ENCODE assay signal across 24 cellular contexts in genomic region chr16:56260378-56260987, GRCh38.
DNase-seq lines count a peak whose midpoint lies in the region; ATAC-seq and TF ChIP-seq lines count a peak whose summit lies in the region.
"Had no signal": no experiment of that assay in that cellular context is flagged by ENCODE, and none has a peak within 500 bp of the region (broad histone marks: within the 10 kb centered on the region; RNA-seq: fewer than 3 reads in every experiment).

No MANE protein-coding gene starts in this region.

- peak overlapping the region; percentile 46 to 89 (median 81) for H3K27ac ChIP-seq in transverse colon
- H3K27ac ChIP-seq: cardiac muscle cell, neutrophil, SJCRH30, thyroid gland had no signal

- ATAC-seq in activated CD8-positive, alpha-beta memory T cell treated with anti-CD3 and anti-CD28 coated beads, Interleukin-2, amount 10 ng/mL, durations not matched to agents 7 days and 5 days: no peak
- ATAC-seq in central memory CD8-positive, alpha-beta T cell (replicated peaks; ENCODE audit: extremely low read depth, poor library complexity, severe bottlenecking): no peak
- ATAC-seq: activated T-cell treated with anti-CD3 and anti-CD28 coated beads, Interleukin-2, amount 50 U/mL, for 4 hours; stimulated activated memory B cell treated with anti-CD40 and anti-IgM and Interleukin-4, amounts not matched to agents 10 μg/mL and 1 μg/mL and 100 μg/mL, for 72 hours had no signal

- intact Hi-C loops in transverse colon (cut with DNase I; ENCODE audit: low total_unique reads): no loop called here
- intact Hi-C loops in activated CD4-positive, alpha-beta memory T cell treated with anti-CD3 and anti-CD28 coated beads for 36 hours (cut with micrococcal nuclease): loop anchor here (5.0 kb wide), 1 partner anchor 58 kb away; no protein-coding TSS in a partner anchor

- H3K36me3 ChIP-seq in transverse colon: no peaks in the 10 kb centered on the region
- H3K36me3 ChIP-seq: cardiac muscle cell, neutrophil, SJCRH30, thyroid gland had no signal

- TF ChIP-seq CTCF in nephron (IDR thresholded peaks at IDR 0.05; ENCODE audit: unreplicated experiment in 3 of 3) (no peak), transverse colon (IDR thresholded peaks at IDR 0.05) (no peak), chondrocyte (IDR thresholded peaks at IDR 0.05) (no peak)

- POLR2A ChIA-PET in activated CD4-positive, alpha-beta memory T cell treated with anti-CD3 and anti-CD28 coated beads for 36 hours (lab: Charles Lee): no interaction called here

- peaks cover 2% of the 10 kb centered on the region for H3K27me3 Mint-ChIP-seq in activated CD8-positive, alpha-beta memory T cell treated with anti-CD3 and anti-CD28 coated beads, Interleukin-2, amount 10 ng/mL, durations not matched to agents 7 days and 5 days
- no peaks in the 10 kb centered on the region for H3K27me3 Mint-ChIP-seq in central memory CD8-positive, alpha-beta T cell
- H3K27me3 Mint-ChIP-seq in nephron (ENCODE audit: low read depth) (peaks cover 6% of the 10 kb centered on the region), chondrocyte (ENCODE audit: low read depth) (peaks cover 1% of the 10 kb centered on the region)
- no peaks in the 10 kb centered on the region for H3K27me3 Mint-ChIP-seq in activated CD4-positive, alpha-beta memory T cell treated with anti-CD3 and anti-CD28 coated beads for 36 hours
- H3K27me3 Mint-ChIP-seq: progenitor cell of endocrine pancreas had no signal

- no peaks in the 10 kb centered on the region for H3K27me3 ChIP-seq in transverse colon
- H3K27me3 ChIP-seq: cardiac muscle cell, SJCRH30, thyroid gland had no signal

- peaks cover 0 to 54% (median 11%) of the 10 kb centered on the region in 4 donors for H3K4me1 ChIP-seq in transverse colon
- H3K4me1 ChIP-seq: SJCRH30 had no signal

- TF ChIP-seq EP300 in transverse colon (IDR thresholded peaks at IDR 0.05; ENCODE audit: low read depth): no peak

- WGBS in transverse colon (ENCODE audit: low coverage in 1 of 2), 2 donors: 75% methylated on average over 10 of the region's 10 CpGs; no CpG with 5 or more reads in 1 of the 2 donors

- H3K9me3 Mint-ChIP-seq in activated CD8-positive, alpha-beta memory T cell treated with anti-CD3 and anti-CD28 coated beads, Interleukin-2, amount 10 ng/mL, durations not matched to agents 7 days and 5 days (ENCODE audit: low read depth): no peaks in the 10 kb centered on the region
- H3K9me3 Mint-ChIP-seq in central memory CD8-positive, alpha-beta T cell: no peaks in the 10 kb centered on the region
- no peaks in the 10 kb centered on the region for H3K9me3 Mint-ChIP-seq in nephron
- no peaks in the 10 kb centered on the region for H3K9me3 Mint-ChIP-seq in chondrocyte (ENCODE audit: low read depth)
- no peaks in the 10 kb centered on the region for H3K9me3 Mint-ChIP-seq in activated CD4-positive, alpha-beta memory T cell treated with anti-CD3 and anti-CD28 coated beads for 36 hours
- H3K9me3 Mint-ChIP-seq: activated T-cell treated with anti-CD3 and anti-CD28 coated beads, Interleukin-2, amount 50 U/mL, for 4 hours; stimulated activated memory B cell treated with anti-CD40 and anti-IgM and Interleukin-4, amounts not matched to agents 10 μg/mL and 1 μg/mL and 100 μg/mL, for 72 hours had no signal

- TF ChIP-seq POLR2A in transverse colon (IDR thresholded peaks at IDR 0.05): no peak

- H3K4me1 Mint-ChIP-seq in activated CD8-positive, alpha-beta memory T cell treated with anti-CD3 and anti-CD28 coated beads, Interleukin-2, amount 10 ng/mL, durations not matched to agents 7 days and 5 days: peaks cover 29% of the 10 kb centered on the region
- H3K4me1 Mint-ChIP-seq in central memory CD8-positive, alpha-beta T cell: peaks cover 78% of the 10 kb centered on the region
- H3K4me1 Mint-ChIP-seq in nephron: peaks cover 48% of the 10 kb centered on the region
- H3K4me1 Mint-ChIP-seq in chondrocyte (ENCODE audit: low read depth): peaks cover 26% of the 10 kb centered on the region
- H3K4me1 Mint-ChIP-seq in activated CD4-positive, alpha-beta memory T cell treated with anti-CD3 and anti-CD28 coated beads for 36 hours (ENCODE audit: low read depth): peaks cover 38% of the 10 kb centered on the region

- in situ Hi-C loops in transverse colon (cut with MboI; ENCODE audit: low pct_ligation_motif_present in 1 of 4, low pct_unique_long_range_greater_than_20kb in 1 of 4, low sequenced_read_pairs in 3 of 4): no loop called here

- H3K4me3 ChIP-seq in transverse colon: no peak overlapping the region
- H3K4me3 ChIP-seq: cardiac muscle cell, SJCRH30, smooth muscle cell, thyroid gland had no signal

- peak; percentile 19 for DNase-seq in activated CD8-positive, alpha-beta memory T cell treated with anti-CD3 and anti-CD28 coated beads, Interleukin-2, amount 10 ng/mL, durations not matched to agents 7 days and 5 days
- no peak for DNase-seq in activated CD8-positive, alpha-beta memory T cell treated with anti-CD3 and anti-CD28 coated beads, Interleukin-2, amount 50 U/mL, for 4 hours
- no peak for DNase-seq in central memory CD8-positive, alpha-beta T cell (ENCODE audit: low spot score in 2 of 2)
- DNase-seq in transverse colon (no peak), NCI-H1092 (lab: John Stamatoyannopoulos, UW) (no peak), chondrocyte (ENCODE audit: low spot score) (no peak)
- no peak for DNase-seq in activated CD4-positive, alpha-beta memory T cell treated with anti-CD3 and anti-CD28 coated beads for 36 hours
- DNase-seq: 8988T; activated CD4-positive, alpha-beta T cell treated with anti-CD3 and anti-CD28 coated beads for 1 hour; activated CD8-positive, alpha-beta memory T cell treated with anti-CD3 and anti-CD28 coated beads for 24 hours; activated naive CD4-positive, alpha-beta T cell treated with Interleukin-2 at 50 U/mL for 16 hours; activated T-cell treated with anti-CD3 and anti-CD28 coated beads, Interleukin-2, amount 50 U/mL, for 4 hours; DMS53; GOT3; NCI-H510A; SJCRH30; stimulated activated CD4-positive, alpha-beta T cell treated with anti-CD3 and anti-CD28 coated beads, Interleukin-2, amount 100 ng/mL, for 24 hours; thyroid gland had no signal

- CTCF ChIA-PET in activated CD8-positive, alpha-beta memory T cell treated with anti-CD3 and anti-CD28 coated beads, Interleukin-2, amount 10 ng/mL, durations not matched to agents 7 days and 5 days (lab: Charles Lee): no interaction called here
- CTCF ChIA-PET in activated CD4-positive, alpha-beta memory T cell treated with anti-CD3 and anti-CD28 coated beads for 36 hours (lab: Charles Lee): no interaction called here

- H3K36me3 Mint-ChIP-seq in activated CD8-positive, alpha-beta memory T cell treated with anti-CD3 and anti-CD28 coated beads, Interleukin-2, amount 10 ng/mL, durations not matched to agents 7 days and 5 days: no peaks in the 10 kb centered on the region
- H3K36me3 Mint-ChIP-seq in central memory CD8-positive, alpha-beta T cell (ENCODE audit: insufficient read depth): peaks cover 6% of the 10 kb centered on the region
- H3K36me3 Mint-ChIP-seq in nephron (ENCODE audit: low read depth) (peaks cover 3% of the 10 kb centered on the region), chondrocyte (ENCODE audit: low read depth) (no peaks in the 10 kb centered on the region)
- no peaks in the 10 kb centered on the region for H3K36me3 Mint-ChIP-seq in activated CD4-positive, alpha-beta memory T cell treated with anti-CD3 and anti-CD28 coated beads for 36 hours
- H3K36me3 Mint-ChIP-seq: stimulated activated memory B cell treated with anti-CD40 and anti-IgM and Interleukin-4, amounts not matched to agents 10 μg/mL and 1 μg/mL and 100 μg/mL, for 72 hours had no signal

- no peak overlapping the region for H3K4me3 Mint-ChIP-seq in activated CD8-positive, alpha-beta memory T cell treated with anti-CD3 and anti-CD28 coated beads, Interleukin-2, amount 10 ng/mL, durations not matched to agents 7 days and 5 days
- no peak overlapping the region for H3K4me3 Mint-ChIP-seq in central memory CD8-positive, alpha-beta T cell
- H3K4me3 Mint-ChIP-seq in nephron: no peak overlapping the region
- H3K4me3 Mint-ChIP-seq in chondrocyte (ENCODE audit: unreplicated experiment): no peak overlapping the region
- H3K4me3 Mint-ChIP-seq in activated CD4-positive, alpha-beta memory T cell treated with anti-CD3 and anti-CD28 coated beads for 36 hours: no peak overlapping the region
- H3K4me3 Mint-ChIP-seq: activated T-cell treated with anti-CD3 and anti-CD28 coated beads, Interleukin-2, amount 50 U/mL, for 4 hours; stimulated activated memory B cell treated with anti-CD40 and anti-IgM and Interleukin-4, amounts not matched to agents 10 μg/mL and 1 μg/mL and 100 μg/mL, for 72 hours had no signal

- no peak overlapping the region for H3K27ac Mint-ChIP-seq in activated CD8-positive, alpha-beta memory T cell treated with anti-CD3 and anti-CD28 coated beads, Interleukin-2, amount 10 ng/mL, durations not matched to agents 7 days and 5 days
- H3K27ac Mint-ChIP-seq in central memory CD8-positive, alpha-beta T cell (ENCODE audit: low read depth): peak overlapping the region; percentile 96
- H3K27ac Mint-ChIP-seq in nephron (peak overlapping the region in 2 of 3 experiments; percentile 90 to 91), chondrocyte (ENCODE audit: unreplicated experiment) (no peak overlapping the region)
- H3K27ac Mint-ChIP-seq in activated CD4-positive, alpha-beta memory T cell treated with anti-CD3 and anti-CD28 coated beads for 36 hours: no peak overlapping the region
- H3K27ac Mint-ChIP-seq: progenitor cell of endocrine pancreas; stimulated activated memory B cell treated with anti-CD40 and anti-IgM and Interleukin-4, amounts not matched to agents 10 μg/mL and 1 μg/mL and 100 μg/mL, for 72 hours had no signal

- H3K9me3 ChIP-seq in transverse colon: no peaks in the 10 kb centered on the region
- H3K9me3 ChIP-seq: neutrophil, SJCRH30, thyroid gland had no signal

Comparison
In these comparisons a context has a peak if more than half of its experiments do, and no peak if none do; other contexts are left out.
1. H3K27ac Mint-ChIP-seq: peak in central memory CD8-positive, alpha-beta T cell (single experiment) and nephron (2 of 3); none in activated CD8-positive, alpha-beta memory T cell treated with anti-CD3 and anti-CD28 coated beads, Interleukin-2, amount 10 ng/mL, durations not matched to agents 7 days and 5 days (single experiment), chondrocyte (single experiment) and activated CD4-positive, alpha-beta memory T cell treated with anti-CD3 and anti-CD28 coated beads for 36 hours (single experiment).